ENCODE assay signal across 14 cellular contexts in the genomic region with DNA sequence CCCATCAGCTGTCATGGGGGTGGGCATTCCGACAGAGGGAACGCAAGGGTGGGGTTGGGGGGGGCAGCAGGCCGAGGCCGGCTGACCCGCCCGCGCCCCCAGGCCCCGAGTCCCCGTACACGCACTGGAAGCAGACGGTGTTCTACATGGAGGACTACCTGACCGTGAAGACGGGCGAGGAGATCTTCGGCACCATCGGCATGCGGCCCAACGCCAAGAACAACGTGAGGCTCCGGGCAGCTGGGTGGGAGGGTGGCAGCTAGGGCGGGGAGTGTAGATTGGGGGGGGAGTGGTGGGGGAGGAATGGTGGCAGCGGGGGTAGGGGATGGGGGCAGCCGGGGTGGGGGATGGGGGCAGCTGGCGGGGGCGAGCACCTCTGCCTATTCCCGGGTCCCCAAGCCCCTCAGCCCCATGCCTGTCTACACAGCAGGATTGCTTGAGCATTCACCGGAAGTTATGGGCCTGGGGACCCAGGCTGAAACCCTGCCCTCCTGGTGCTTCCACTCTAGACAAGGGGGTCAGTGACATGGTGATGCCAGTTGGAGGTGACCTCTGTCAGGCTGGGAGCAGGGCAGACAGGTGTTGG.
"Had no signal": no experiment of that assay in that cellular context is flagged by ENCODE, and none has a peak within 500 bp of the region (broad histone marks: within the 10 kb centered on the region; RNA-seq: fewer than 3 reads in every experiment).

No MANE protein-coding gene starts in this region.

- H3K27ac Mint-ChIP-seq: activated CD4-positive, alpha-beta T cell treated with anti-CD3 and anti-CD28 coated beads, Interleukin-2, amount 10 ng/mL, durations not matched to agents 7 days and 5 days; effector memory CD8-positive, alpha-beta T cell; T-helper 17 cell had no signal

- H3K27ac ChIP-seq: coronary artery, pancreas, thyroid gland had no signal

- H3K4me3 ChIP-seq: coronary artery, pancreas, thyroid gland had no signal

- H3K27me3 ChIP-seq: pancreas, thyroid gland had no signal

- H3K9me3 Mint-ChIP-seq: activated CD4-positive, alpha-beta T cell treated with anti-CD3 and anti-CD28 coated beads, Interleukin-2, amount 10 ng/mL, durations not matched to agents 7 days and 5 days; effector memory CD8-positive, alpha-beta T cell had no signal

- FAIRE-seq: pancreas, TTC549 had no signal

- ATAC-seq: effector memory CD8-positive, alpha-beta T cell; left lobe of liver; pancreas; T-helper 17 cell had no signal

- DNase-seq: activated CD4-positive, alpha-beta T cell treated with anti-CD3 and anti-CD28 coated beads, Interleukin-2, amount 10 ng/mL, durations not matched to agents 7 days and 5 days; activated CD4-positive, CD25-positive, alpha-beta regulatory T cell; activated CD8-positive, alpha-beta memory T cell treated with anti-CD3 and anti-CD28 coated beads for 24 hours; activated naive CD4-positive, alpha-beta T cell treated with Interleukin-2 at 50 U/mL for 16 hours; central memory CD4-positive, alpha-beta T cell; effector memory CD8-positive, alpha-beta T cell; erythroblast; stimulated activated CD4-positive, alpha-beta T cell treated with anti-CD3 and anti-CD28 coated beads, Interleukin-4, amount 100 ng/mL, for 4 hours; T-helper 17 cell; thyroid gland had no signal

- H3K4me3 Mint-ChIP-seq: activated CD4-positive, alpha-beta T cell treated with anti-CD3 and anti-CD28 coated beads, Interleukin-2, amount 10 ng/mL, durations not matched to agents 7 days and 5 days; effector memory CD8-positive, alpha-beta T cell; T-helper 17 cell had no signal

- H3K9me3 ChIP-seq: pancreas, thyroid gland had no signal
